27 cellular contexts compared by ENCODE assay signal in the genomic region with DNA sequence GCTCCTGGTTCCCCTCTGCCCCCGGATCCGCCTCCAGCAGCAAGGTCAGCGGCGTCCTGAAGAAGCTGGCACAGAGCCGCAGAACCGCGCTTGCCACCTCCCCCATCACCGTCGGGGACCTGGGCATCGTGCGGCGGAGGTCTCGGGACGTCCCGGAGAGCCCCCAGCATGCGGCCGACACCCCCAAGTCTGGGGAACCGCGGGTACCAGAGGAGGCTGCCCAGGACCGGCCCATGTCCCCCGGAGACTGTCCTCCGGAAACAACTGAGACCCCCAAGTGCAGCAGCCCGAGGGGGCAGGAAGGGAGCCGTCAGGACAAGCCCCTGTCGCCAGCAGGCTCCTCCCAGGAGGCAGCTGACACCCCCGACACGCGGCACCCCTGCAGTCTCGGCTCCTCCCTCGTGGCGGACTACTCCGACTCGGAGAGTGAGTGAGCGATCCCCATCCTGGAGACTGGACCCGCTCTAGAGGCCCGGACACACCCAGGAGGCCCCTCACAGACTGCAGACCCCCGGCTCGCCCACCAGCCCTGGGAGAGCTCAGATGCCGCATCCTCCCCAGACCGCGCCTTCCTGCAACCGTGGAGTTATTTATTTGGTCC.
"Had no signal": no experiment of that assay in that cellular context is flagged by ENCODE, and none has a peak within 500 bp of the region (broad histone marks: within the 10 kb centered on the region; RNA-seq: fewer than 3 reads in every experiment).

No MANE protein-coding gene starts in this region.

- ATAC-seq: activated CD4-positive, CD25-positive, alpha-beta regulatory T cell treated with anti-CD3 and anti-CD28 coated beads, Interleukin-2, amount 50 U/mL, for 24 hours; activated CD8-positive, alpha-beta T cell treated with anti-CD3 and anti-CD28 coated beads for 36 hours; body of pancreas; left ventricle myocardium superior; right cardiac atrium; stimulated activated naive CD8-positive, alpha-beta T cell treated with anti-CD3 and anti-CD28 coated beads, Interleukin-15, amount 100 ng/mL, for 72 hours had no signal

- H3K4me3 ChIP-seq: body of pancreas, cardiac muscle cell, esophagus muscularis mucosa, suprapubic skin, transverse colon, uterus had no signal

- H3K79me2 ChIP-seq: parathyroid adenoma had no signal

- H3K9me3 Mint-ChIP-seq: activated CD4-positive, alpha-beta T cell treated with anti-CD3 and anti-CD28 coated beads, Interleukin-2, amount 10 ng/mL, durations not matched to agents 7 days and 5 days; activated CD8-positive, alpha-beta T cell treated with anti-CD3 and anti-CD28 coated beads for 36 hours; activated naive CD4-positive, alpha-beta T cell treated with anti-CD3 and anti-CD28 coated beads, Interleukin-2, amount 50 U/mL, for 24 hours; activated T-helper 1 cell treated with anti-CD3 and anti-CD28 coated beads, Interleukin-12 subunit alpha, Interleukin-12 subunit beta, Interleukin-2, Interleukin-4 antibody, amounts not matched to agents 30 ng/mL and 10 ng/mL and 1 ng/mL, durations not matched to agents 14 hours and 24 hours and 36 hours; dendritic cell treated with granulocyte-macrophage colony-stimulating factor and Interleukin-4, amounts not matched to agents 40 ng/mL and 50 ng/mL, for 4 days; nephron; stimulated activated naive CD8-positive, alpha-beta T cell treated with anti-CD3 and anti-CD28 coated beads, Interleukin-15, amount 100 ng/mL, for 72 hours; T-helper 2 cell treated with Interferon-gamma antibody and Interleukin-4, amounts not matched to agents 5 μg/mL and 100 μg/mL, for 36 hours had no signal

- H3K27me3 Mint-ChIP-seq: activated CD4-positive, alpha-beta T cell treated with anti-CD3 and anti-CD28 coated beads, Interleukin-2, amount 10 ng/mL, durations not matched to agents 7 days and 5 days; activated CD8-positive, alpha-beta T cell treated with anti-CD3 and anti-CD28 coated beads for 36 hours; activated naive CD4-positive, alpha-beta T cell treated with anti-CD3 and anti-CD28 coated beads, Interleukin-2, amount 50 U/mL, for 24 hours; dendritic cell treated with granulocyte-macrophage colony-stimulating factor and Interleukin-4, amounts not matched to agents 40 ng/mL and 50 ng/mL, for 4 days; stimulated activated naive CD8-positive, alpha-beta T cell treated with anti-CD3 and anti-CD28 coated beads, Interleukin-15, amount 100 ng/mL, for 72 hours had no signal

- DNase-seq: activated CD4-positive, alpha-beta T cell treated with anti-CD3 and anti-CD28 coated beads, Interleukin-2, amount 10 ng/mL, durations not matched to agents 7 days and 5 days; activated CD8-positive, alpha-beta T cell treated with anti-CD3 and anti-CD28 coated beads for 36 hours; activated gamma-delta T cell treated with Interleukin-2 at 50 U/mL for 16 hours; body of pancreas; effector CD8-positive, alpha-beta T cell; glutamatergic neuron; hypothalamus; left ventricle myocardium superior; midbrain; right cardiac atrium; stimulated activated CD4-positive, alpha-beta T cell treated with anti-CD3 and anti-CD28 coated beads, Interleukin-12 subunit alpha, Interleukin-12 subunit beta, amount 100 ng/mL, for 4 hours; stimulated activated CD4-positive, alpha-beta T cell treated with anti-CD3 and anti-CD28 coated beads, Interleukin-4, amount 100 ng/mL, for 4 hours; stimulated activated naive CD8-positive, alpha-beta T cell treated with anti-CD3 and anti-CD28 coated beads, Interleukin-15, amount 100 ng/mL, for 72 hours; transverse colon; uterus had no signal

- H3K9ac ChIP-seq: parathyroid adenoma had no signal

- H3K27ac ChIP-seq: body of pancreas, cardiac muscle cell, parathyroid adenoma, suprapubic skin, transverse colon, uterus had no signal

- H3K27me3 ChIP-seq: body of pancreas, cardiac muscle cell, esophagus muscularis mucosa, suprapubic skin, transverse colon, uterus had no signal

- H2AFZ ChIP-seq: parathyroid adenoma had no signal

- FAIRE-seq: frontal cortex, islet of Langerhans had no signal

- H3K4me3 Mint-ChIP-seq: dendritic cell treated with granulocyte-macrophage colony-stimulating factor and Interleukin-4, amounts not matched to agents 40 ng/mL and 50 ng/mL, for 4 days had no signal

- H3K9me3 ChIP-seq: body of pancreas, esophagus muscularis mucosa, suprapubic skin, transverse colon, uterus had no signal

- H3K27ac Mint-ChIP-seq: activated naive CD4-positive, alpha-beta T cell treated with anti-CD3 and anti-CD28 coated beads, Interleukin-2, amount 50 U/mL, for 24 hours had no signal

- H3K36me3 ChIP-seq: uterus had no signal
